In the genomic region with DNA sequence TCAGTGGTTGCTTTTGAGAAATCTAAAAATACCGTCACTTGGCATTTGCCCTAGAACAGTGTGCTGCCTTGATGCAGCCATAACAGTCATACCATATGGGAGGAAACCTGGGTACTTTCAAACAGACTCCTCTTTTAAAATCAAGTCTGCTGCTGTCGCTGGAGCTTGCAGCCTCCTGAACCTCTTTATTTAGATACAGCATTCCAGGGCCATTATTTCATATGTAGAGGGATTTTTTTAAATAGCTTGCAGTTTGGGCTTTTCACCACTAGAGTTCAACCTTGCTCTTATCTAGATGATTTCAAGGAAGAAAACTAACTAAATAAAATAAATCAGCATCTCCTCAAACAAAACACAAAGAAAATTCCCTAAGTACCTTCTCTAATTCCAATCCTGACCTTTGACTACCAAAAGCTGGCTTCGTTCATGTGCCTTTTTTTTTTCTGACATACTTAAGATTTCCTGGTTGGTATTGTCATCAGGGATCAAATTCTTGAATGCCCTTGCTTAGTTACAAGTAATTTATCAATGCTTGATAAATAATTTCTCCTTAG, we compare ENCODE assay signal across 8 cellular contexts.
DNase-seq lines count a peak whose midpoint lies in the region; ATAC-seq, FAIRE-seq and TF ChIP-seq lines count a peak whose summit lies in the region.

No MANE protein-coding gene starts in this region.

- no peak overlapping the region for H3K4me3 ChIP-seq in epithelial cell of proximal tubule (ENCODE audit: low read depth, low read length)
- H3K4me3 ChIP-seq in trophoblast cell (ENCODE audit: low read depth, low read length) = no peak overlapping the region

- no peaks in the 10 kb centered on the region for H3K9me3 Mint-ChIP-seq in effector memory CD8-positive, alpha-beta T cell

- H4K91ac ChIP-seq in trophoblast cell (ENCODE audit: low read depth, low read length) = no peak overlapping the region

- no peak overlapping the region for H3K4ac ChIP-seq in trophoblast cell (ENCODE audit: low read depth, low read length)

- ATAC-seq in effector memory CD8-positive, alpha-beta T cell (replicated peaks) = no peak
- ATAC-seq in HG02798 (IDR thresholded peaks at IDR 0.05; ENCODE audit: poor library complexity, unreplicated experiment) = no peak

- no peak overlapping the region for H2BK120ac ChIP-seq in trophoblast cell (ENCODE audit: insufficient read depth, low read length, poor library complexity)

- H3K4me1 Mint-ChIP-seq in effector memory CD8-positive, alpha-beta T cell (ENCODE audit: low read depth in 2 of 2) = peaks cover 0 to 4% of the 10 kb centered on the region in 2 donors

- H3K18ac ChIP-seq in trophoblast cell (ENCODE audit: low read length) = no peak overlapping the region

- no peak overlapping the region for H3K4me3 Mint-ChIP-seq in effector memory CD8-positive, alpha-beta T cell

- H3K27ac Mint-ChIP-seq in effector memory CD8-positive, alpha-beta T cell = no peak overlapping the region

- no peak overlapping the region for H3K23ac ChIP-seq in trophoblast cell (ENCODE audit: low read length)

- no peak overlapping the region for H3K27ac ChIP-seq in trophoblast cell (ENCODE audit: low read depth, low read length)

- DNase-seq in NCI-H82 treated with DMSO at 0.1 percent for 48 hours (lab: John Stamatoyannopoulos, UW; ENCODE audit: unreplicated experiment) = peak; percentile 17
- DNase-seq in epithelial cell of proximal tubule (ENCODE audit: low read depth) = peak; percentile 41
- DNase-seq in trophoblast cell = peak; percentile 5 to 71
- DNase-seq in effector memory CD8-positive, alpha-beta T cell = no peak
- DNase-seq in HEK293T (ENCODE audit: extremely low spot score) = no peak

- peak; percentile 70 for FAIRE-seq in A204.1 (lab: Jason Lieb, UNC)

- H4K12ac ChIP-seq in trophoblast cell (ENCODE audit: low read depth, low read length) = no peak overlapping the region

- no peaks in the 10 kb centered on the region for H3K27me3 ChIP-seq in trophoblast cell (ENCODE audit: insufficient read depth, low read length)

- no peaks in the 10 kb centered on the region for H3K36me3 ChIP-seq in trophoblast cell (ENCODE audit: control insufficient read depth in 1 of 2, insufficient read depth in 2 of 2, low read length in 2 of 2)

- no peak overlapping the region for H2AFZ ChIP-seq in trophoblast cell (ENCODE audit: insufficient read depth, low read length, poor library complexity)

- no peaks in the 10 kb centered on the region for H3K4me1 ChIP-seq in trophoblast cell (ENCODE audit: control insufficient read depth in 1 of 2, insufficient read depth in 2 of 2, low read length in 2 of 2)

- H2BK5ac ChIP-seq in trophoblast cell (ENCODE audit: low read depth, low read length, poor library complexity) = no peak overlapping the region

- H3K27me3 Mint-ChIP-seq in effector memory CD8-positive, alpha-beta T cell = peaks cover 0 to 20% of the 10 kb centered on the region in 2 donors

- no peaks in the 10 kb centered on the region for H3K79me1 ChIP-seq in trophoblast cell (ENCODE audit: low read length)

- no peaks in the 10 kb centered on the region for H3K79me2 ChIP-seq in trophoblast cell (ENCODE audit: control insufficient read depth, insufficient read depth, low read length, poor library complexity)

- no peak overlapping the region for H3K9ac ChIP-seq in trophoblast cell (ENCODE audit: low read length)

- TF ChIP-seq CTCF in GM12873 (IDR thresholded peaks at IDR 0.05; ENCODE audit: insufficient read depth, low read depth, low read length, missing control alignments) = peak; percentile 70
- peak; percentile 75 for TF ChIP-seq CTCF in epithelial cell of proximal tubule (conservative IDR thresholded peaks at IDR 0.05; ENCODE audit: low read depth, low read length)

- no peak overlapping the region for H4K8ac ChIP-seq in trophoblast cell (ENCODE audit: low read depth, low read length)

- H3K9me3 ChIP-seq in trophoblast cell (ENCODE audit: insufficient read depth, low read depth, low read length) = no peaks in the 10 kb centered on the region

- WGBS in trophoblast cell (ENCODE audit: extremely low coverage, insufficient coverage, insufficient read length) = no CpG with 5 or more reads among the region's 3 CpGs

- POLR2A ChIA-PET in HEK293T (lab: Yijun Ruan, JAX) = no interaction called here

- no peak overlapping the region for H3K4me2 ChIP-seq in trophoblast cell (ENCODE audit: low read length)

- no peak overlapping the region for H2BK12ac ChIP-seq in trophoblast cell (ENCODE audit: low read length)

- no peak overlapping the region for H2AK5ac ChIP-seq in trophoblast cell (ENCODE audit: low read length)

- no peaks in the 10 kb centered on the region for H3K36me3 Mint-ChIP-seq in effector memory CD8-positive, alpha-beta T cell (ENCODE audit: insufficient read depth)

- no peak overlapping the region for H3K14ac ChIP-seq in trophoblast cell (ENCODE audit: low read length)

- CTCF ChIA-PET in HEK293T (lab: Yijun Ruan, JAX) = interaction anchor here (0.5 to 1.6 kb wide), 7 partner anchors 8 to 704 kb away, joined by 3 to 12 read pairs (median 3); no protein-coding TSS in a partner anchor

TF ChIP-seq in HEK293T, 16 proteins besides CTCF, POLR2A, EP300 and RAD21:
- TF ChIP-seq CTBP1 (IDR thresholded peaks at IDR 0.05; ENCODE audit: borderline replicate concordance) = no peak
- TF ChIP-seq TARDBP (IDR thresholded peaks at IDR 0.05) = no peak
- TF ChIP-seq FOXK2 (IDR thresholded peaks at IDR 0.05) = no peak
- TF ChIP-seq ZNF384 (IDR thresholded peaks at IDR 0.05) = no peak
- no peak for TF ChIP-seq SUZ12 (IDR thresholded peaks at IDR 0.05)
- TF ChIP-seq, protein P1, sequence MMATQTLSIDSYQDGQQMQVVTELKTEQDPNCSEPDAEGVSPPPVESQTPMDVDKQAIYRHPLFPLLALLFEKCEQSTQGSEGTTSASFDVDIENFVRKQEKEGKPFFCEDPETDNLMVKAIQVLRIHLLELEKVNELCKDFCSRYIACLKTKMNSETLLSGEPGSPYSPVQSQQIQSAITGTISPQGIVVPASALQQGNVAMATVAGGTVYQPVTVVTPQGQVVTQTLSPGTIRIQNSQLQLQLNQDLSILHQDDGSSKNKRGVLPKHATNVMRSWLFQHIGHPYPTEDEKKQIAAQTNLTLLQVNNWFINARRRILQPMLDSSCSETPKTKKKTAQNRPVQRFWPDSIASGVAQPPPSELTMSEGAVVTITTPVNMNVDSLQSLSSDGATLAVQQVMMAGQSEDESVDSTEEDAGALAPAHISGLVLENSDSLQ (IDR thresholded peaks at IDR 0.05) = no peak

Comparison
In these comparisons a context has a peak if more than half of its experiments do, and no peak if none do; other contexts are left out.
1. DNase-seq: peak in NCI-H82 treated with DMSO at 0.1 percent for 48 hours (single experiment), epithelial cell of proximal tubule (single experiment) and trophoblast cell (2 of 2); none in effector memory CD8-positive, alpha-beta T cell (0 of 3) and HEK293T (single experiment).